Comparison of ENCODE assay signal across 8 cellular contexts in the genomic region with DNA sequence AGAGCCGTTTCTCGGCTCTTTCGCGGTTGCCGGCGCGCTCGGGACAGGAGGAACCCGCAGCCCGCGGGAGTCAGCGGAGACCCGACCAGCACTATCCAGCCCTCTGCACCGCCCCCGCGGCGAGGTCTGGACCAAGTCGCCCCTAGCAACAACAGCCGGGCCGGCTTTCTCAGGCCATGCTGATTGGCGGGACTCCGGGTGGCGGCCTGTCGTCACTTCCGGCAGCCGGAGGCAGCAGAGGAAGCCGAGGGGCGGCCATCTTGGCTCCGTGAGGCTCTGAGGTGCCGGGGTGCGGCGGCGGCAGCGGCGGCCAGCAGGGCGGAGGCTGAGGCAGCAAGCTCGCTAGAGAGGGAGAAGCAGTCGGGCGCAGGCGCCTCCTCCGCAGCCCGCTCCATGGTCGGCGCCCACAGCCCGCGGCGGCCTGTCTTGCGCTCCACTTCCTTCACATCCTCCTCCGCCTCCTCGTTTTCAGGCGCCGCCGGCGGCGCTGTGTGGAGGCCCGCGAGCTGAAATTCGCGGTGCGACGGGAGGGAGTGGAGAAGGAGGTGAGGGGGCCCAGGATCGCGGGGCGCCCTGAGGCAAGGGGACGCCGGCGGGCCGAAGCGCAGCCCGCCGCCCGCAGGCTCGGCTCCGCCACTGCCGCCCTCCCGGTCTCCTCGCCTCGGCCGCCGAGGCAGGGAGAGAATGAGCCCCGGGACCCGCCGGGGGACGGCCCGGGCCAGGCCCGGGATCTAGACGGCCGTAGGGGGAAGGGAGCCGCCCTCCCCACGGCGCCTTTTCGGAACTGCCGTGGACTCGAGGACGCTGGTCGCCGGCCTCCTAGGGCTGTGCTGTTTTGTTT. TPM values are rescaled to one million over a fixed set of nuclear protein-coding genes. Genes with fewer than 3 reads are reported as not detected.
DNase-seq lines count a peak whose midpoint lies in the region; ATAC-seq and TF ChIP-seq lines count a peak whose summit lies in the region.

A gene (plus strand): TSS at position 263 of the 841 bp plus-strand sequence. CDS start 615 bp downstream, outside the sequence.

- peaks cover 4 to 47% (median 34%) of the 10 kb centered on the region in 9 donors for H3K4me1 ChIP-seq in heart right ventricle
- H3K4me1 ChIP-seq in upper lobe of left lung, result peaks cover 26 to 51% (median 35%) of the 10 kb centered on the region in 4 donors

- 0 to 1% methylated on average over 86 to 97 of the region's 97 CpGs for WGBS in heart right ventricle, 2 donors
- WGBS in upper lobe of left lung, 2 donors, result 0 to 1% methylated on average over 18 to 64 of the region's 97 CpGs

- intact Hi-C loops in T-helper 1 cell treated with Interleukin-12 subunit alpha and Interleukin-12 subunit beta and Interleukin-4 antibody, amounts not matched to agents 30 ng/mL and 1 ng/mL, for 36 hours (cut with micrococcal nuclease), result loop anchor here (1.0 to 10.0 kb wide), 6 partner anchors 9 to 1438 kb away; a partner anchor contains a TSS
- intact Hi-C loops in heart right ventricle (cut with DNase I), result loop anchor here in 7 of 10 donors (1.0 to 10.0 kb wide), 7 partner anchors 42 to 109 kb away; a partner anchor contains a TSS
- intact Hi-C loops in posterior cingulate gyrus (cut with DNase I), result loop anchor here (1.0 kb wide), 1 partner anchor 49 kb away; no protein-coding TSS in a partner anchor

- H3K4me3 ChIP-seq in heart right ventricle, result peak within 1 kb of the TSS; percentile 71 to 100 (median 92)
- H3K4me3 ChIP-seq in upper lobe of left lung, result peak within 1 kb of the TSS; percentile 71 to 99 (median 92)

- TF ChIP-seq POLR2A in upper lobe of left lung (IDR thresholded peaks at IDR 0.05), result peak in 3 of 4 donors; percentile 82 to 96 (median 88)

- peak; percentile 21 for TF ChIP-seq CTCF in GM13977 (IDR thresholded peaks at IDR 0.05; ENCODE audit: extremely low read depth, insufficient read depth, missing control alignments)
- peak in 5 of 9 donors; percentile 13 to 48 (median 31) for TF ChIP-seq CTCF in heart right ventricle (IDR thresholded peaks at IDR 0.05)
- peak in 4 of 6 experiments; percentile 43 to 65 (median 53) for TF ChIP-seq CTCF in upper lobe of left lung (IDR thresholded peaks at IDR 0.05)

- peak; percentile 98 for DNase-seq in GM13977 (ENCODE audit: low spot score)
- DNase-seq in NCI-H146 treated with DMSO at 0.1 percent for 48 hours (lab: John Stamatoyannopoulos, UW; ENCODE audit: unreplicated experiment), result peak; percentile 97
- peak; percentile 96 for DNase-seq in amniotic epithelial cell (ENCODE audit: low read depth)
- DNase-seq in heart right ventricle, result peak; percentile 98
- DNase-seq in posterior cingulate gyrus, result peak; percentile 97 to 100 (median 98)
- DNase-seq in upper lobe of left lung, result peak; percentile 98 to 99

- no peaks in the 10 kb centered on the region for H3K9me3 ChIP-seq in heart right ventricle
- no peaks in the 10 kb centered on the region for H3K9me3 ChIP-seq in upper lobe of left lung

- H3K27ac ChIP-seq in heart right ventricle, result peak within 1 kb of the TSS; percentile 80 to 99 (median 98)
- peak within 1 kb of the TSS; percentile 99 to 100 (median 100) for H3K27ac ChIP-seq in upper lobe of left lung

- in situ Hi-C loops in GM13977 (cut with MboI; ENCODE audit: low pct_unique_long_range_greater_than_20kb, low sequenced_read_pairs, unreplicated experiment), result no loop called here

- H3K36me3 ChIP-seq in heart right ventricle, result peaks cover 0 to 3% (median 0%) of the 10 kb centered on the region in 9 donors
- no peaks in the 10 kb centered on the region for H3K36me3 ChIP-seq in upper lobe of left lung

- peak; percentile 92 for ATAC-seq in HG02884 (IDR thresholded peaks at IDR 0.05; ENCODE audit: unreplicated experiment)
- ATAC-seq in heart right ventricle, result peak; percentile 98 to 99 (median 99)
- ATAC-seq in upper lobe of left lung (ENCODE audit: low FRiP score in 2 of 2), result peak; percentile 98 to 99

- TF ChIP-seq EP300 in upper lobe of left lung (IDR thresholded peaks at IDR 0.05), result no peak

- H3K27me3 ChIP-seq in heart right ventricle (no peaks in the 10 kb centered on the region), upper lobe of left lung (no peaks in the 10 kb centered on the region)

RNA-seq across cellular contexts. Expression of the gene that starts here (rescaled TPM):
- total RNA-seq in T-helper 1 cell treated with Interleukin-12 subunit alpha and Interleukin-12 subunit beta and Interleukin-4 antibody, amounts not matched to agents 30 ng/mL and 1 ng/mL, for 36 hours, result 89.6 and 91.6 TPM in 2 replicates
- 100 to 1,000 TPM in 3 of 10 donors, 10 to 100 TPM in 7; 62.3 to 246 (median 72.6) TPM for total RNA-seq in heart right ventricle
- polyA plus RNA-seq in heart right ventricle, result 100 to 1,000 TPM in 1 of 2 donors, 10 to 100 TPM in 1; 85.4 to 136 TPM
- total RNA-seq in upper lobe of left lung, result 100 to 1,000 TPM in 5 of 6 donors, 10 to 100 TPM in 1; 84.5 to 190 (median 132) TPM

Comparison
In these comparisons a context has a peak if more than half of its experiments do, and no peak if none do; other contexts are left out.
1. Peak in every context shown above with its lines: DNase-seq, ATAC-seq, H3K4me3 ChIP-seq and H3K27ac ChIP-seq.